ENCODE assay signal across 13 cellular contexts in the genomic region with DNA sequence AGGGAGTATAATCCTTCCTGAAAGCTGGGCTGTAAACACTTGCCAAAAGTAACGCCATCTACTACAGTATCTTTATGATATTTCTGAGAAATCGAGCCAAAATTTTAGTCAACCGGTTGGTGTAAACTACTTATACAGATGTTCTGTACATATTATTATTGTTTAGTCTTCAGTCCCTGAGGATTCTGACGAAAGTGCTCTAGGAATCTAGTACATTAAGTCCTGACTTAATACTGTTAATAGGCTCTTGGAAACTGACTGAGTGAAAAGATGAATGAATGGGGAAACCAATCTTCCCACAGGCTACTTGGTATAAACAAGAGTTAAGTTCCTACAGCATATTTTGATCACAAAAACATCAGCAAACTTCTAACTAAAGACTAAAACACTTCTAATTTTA.
"Had no signal": no experiment of that assay in that cellular context is flagged by ENCODE, and none has a peak within 500 bp of the region (broad histone marks: within the 10 kb centered on the region; RNA-seq: fewer than 3 reads in every experiment).

No MANE protein-coding gene starts in this region.

- H3K4me3 Mint-ChIP-seq: activated CD4-positive, alpha-beta T cell treated with anti-CD3 and anti-CD28 coated beads, Interleukin-2, amount 10 ng/mL, durations not matched to agents 24 days and 14 days; activated naive CD8-positive, alpha-beta T cell; endodermal cell; neural crest cell; stimulated activated naive B cell treated with anti-CD40 and anti-IgM and Interleukin-4, amounts not matched to agents 10 μg/mL and 1 μg/mL and 100 μg/mL, for 72 hours had no signal

- H3K4me3 ChIP-seq: breast epithelium, tibial nerve had no signal

- H3K27me3 ChIP-seq: breast epithelium, tibial nerve had no signal

- H3K9me3 ChIP-seq: breast epithelium, tibial nerve had no signal

- H3K27me3 Mint-ChIP-seq: activated CD4-positive, alpha-beta T cell treated with anti-CD3 and anti-CD28 coated beads, Interleukin-2, amount 10 ng/mL, durations not matched to agents 24 days and 14 days; stimulated activated naive B cell treated with anti-CD40 and anti-IgM and Interleukin-4, amounts not matched to agents 10 μg/mL and 1 μg/mL and 100 μg/mL, for 72 hours had no signal

- H3K27ac Mint-ChIP-seq: activated CD4-positive, alpha-beta T cell treated with anti-CD3 and anti-CD28 coated beads, Interleukin-2, amount 10 ng/mL, durations not matched to agents 24 days and 14 days; activated naive CD8-positive, alpha-beta T cell; endodermal cell; stimulated activated naive B cell treated with anti-CD40 and anti-IgM and Interleukin-4, amounts not matched to agents 10 μg/mL and 1 μg/mL and 100 μg/mL, for 72 hours had no signal

- H3K4me1 ChIP-seq: breast epithelium had no signal

- H3K4me1 Mint-ChIP-seq: activated CD4-positive, alpha-beta T cell treated with anti-CD3 and anti-CD28 coated beads, Interleukin-2, amount 10 ng/mL, durations not matched to agents 24 days and 14 days; endodermal cell; stimulated activated naive B cell treated with anti-CD40 and anti-IgM and Interleukin-4, amounts not matched to agents 10 μg/mL and 1 μg/mL and 100 μg/mL, for 72 hours had no signal

- H3K36me3 Mint-ChIP-seq: activated naive CD8-positive, alpha-beta T cell; stimulated activated naive B cell treated with anti-CD40 and anti-IgM and Interleukin-4, amounts not matched to agents 10 μg/mL and 1 μg/mL and 100 μg/mL, for 72 hours had no signal

- H3K9me3 Mint-ChIP-seq: activated CD4-positive, alpha-beta T cell treated with anti-CD3 and anti-CD28 coated beads, Interleukin-2, amount 10 ng/mL, durations not matched to agents 24 days and 14 days; endodermal cell; stimulated activated naive B cell treated with anti-CD40 and anti-IgM and Interleukin-4, amounts not matched to agents 10 μg/mL and 1 μg/mL and 100 μg/mL, for 72 hours had no signal

- H3K36me3 ChIP-seq: breast epithelium, tibial nerve had no signal

- DNase-seq: activated CD4-positive, alpha-beta T cell treated with anti-CD3 and anti-CD28 coated beads, Interleukin-2, amount 10 ng/mL, durations not matched to agents 24 days and 14 days; activated CD4-positive, CD25-positive, alpha-beta regulatory T cell; activated CD8-positive, alpha-beta memory T cell treated with anti-CD3 and anti-CD28 coated beads, Interleukin-2, amount 50 U/mL, for 48 hours; activated gamma-delta T cell treated with Interleukin-2 at 50 U/mL for 16 hours; endodermal cell; erythroblast; glutamatergic neuron; stimulated activated CD4-positive, alpha-beta T cell treated with anti-CD3 and anti-CD28 coated beads, Interleukin-4, amount 100 ng/mL, for 1 hour; stimulated activated naive B cell treated with anti-CD40 and anti-IgM and Interleukin-4, amounts not matched to agents 10 μg/mL and 1 μg/mL and 100 μg/mL, for 72 hours had no signal
